ENCODE assay signal across 1 cellular context in genomic region chr15:20340931-20341661, GRCh38.
TF ChIP-seq lines count a peak whose summit lies in the region.

No MANE protein-coding gene starts in this region.

TF ChIP-seq in K562, 482 proteins besides CTCF, POLR2A, EP300 and RAD21 (continued from another document):
- TF ChIP-seq STAT6 (CRISPR knock-in tag; IDR thresholded peaks at IDR 0.05) (no peak), STAT5B (CRISPR knock-in tag; IDR thresholded peaks at IDR 0.05) (no peak), XRCC4 (IDR thresholded peaks at IDR 0.05; ENCODE audit: extremely low read depth, insufficient read depth, insufficient read length) (no peak), E2F3 (CRISPR knock-in tag; IDR thresholded peaks at IDR 0.05) (peak; percentile 54; the same call in 1 of the 2 replicates), GATAD2B (IDR thresholded peaks at IDR 0.05; ENCODE audit: borderline replicate concordance) (no peak), ZNF583 (CRISPR knock-in tag; IDR thresholded peaks at IDR 0.05) (0 out of 2 replicates have a peak, but pooled peaks have one; percentile 37), ELF4 (CRISPR knock-in tag; IDR thresholded peaks at IDR 0.05) (0 out of 2 replicates have a peak, but pooled peaks have one; percentile 50), CBX5 (IDR thresholded peaks at IDR 0.05; ENCODE audit: borderline replicate concordance, low read depth) (no peak), THRA (IDR thresholded peaks at IDR 0.05) (no peak), NR4A1 (CRISPR knock-in tag; IDR thresholded peaks at IDR 0.05) (0 out of 2 replicates have a peak, but pooled peaks have one; percentile 84), NR4A1 (tag; IDR thresholded peaks at IDR 0.05) (no peak), CHD1 (IDR thresholded peaks at IDR 0.05; ENCODE audit: low read length) (no peak), RAD51 (IDR thresholded peaks at IDR 0.05; ENCODE audit: borderline replicate concordance, low read depth) (no peak), SMARCC2 (IDR thresholded peaks at IDR 0.05; ENCODE audit: low read depth) (no peak), BRD4 (IDR thresholded peaks at IDR 0.05) (no peak), STAG1 (CRISPR knock-in tag; IDR thresholded peaks at IDR 0.05; ENCODE audit: borderline replicate concordance) (0 out of 2 replicates have a peak, but pooled peaks have one; percentile 2), NEUROD1 (IDR thresholded peaks at IDR 0.05; ENCODE audit: borderline replicate concordance, low read depth, low read length, partially characterized antibody) (no peak), ZNF740 (CRISPR knock-in tag; IDR thresholded peaks at IDR 0.05) (no peak), ZNF740 (tag; IDR thresholded peaks at IDR 0.05) (no peak), POLR2H (tag; IDR thresholded peaks at IDR 0.05; ENCODE audit: low read depth) (no peak), SNIP1 (IDR thresholded peaks at IDR 0.05; ENCODE audit: low read depth) (no peak), MIER1 (IDR thresholded peaks at IDR 0.05; ENCODE audit: low read depth) (no peak), ATF4 (CRISPR knock-in tag; IDR thresholded peaks at IDR 0.05) (no peak), PCBP1 (IDR thresholded peaks at IDR 0.05; ENCODE audit: low read depth, low read length, poor library complexity, severe bottlenecking) (peak; percentile 72), VEZF1 (CRISPR knock-in tag; IDR thresholded peaks at IDR 0.05) (no peak), SAP30 (IDR thresholded peaks at IDR 0.05; ENCODE audit: borderline replicate concordance, insufficient read depth, low read depth, low read length, poor library complexity, severe bottlenecking) (no peak), ZNF699 (CRISPR knock-in tag; IDR thresholded peaks at IDR 0.05; ENCODE audit: insufficient replicate concordance) (no peak), ETS1 (conservative IDR thresholded peaks at IDR 0.05; ENCODE audit: control insufficient read depth, low read depth, low read length) (0 out of 2 replicates have a peak, but pooled peaks have one; percentile 29), TCF15 (CRISPR knock-in tag; IDR thresholded peaks at IDR 0.05) (no peak), HIVEP1 (CRISPR knock-in tag; IDR thresholded peaks at IDR 0.05) (0 out of 2 replicates have a peak, but pooled peaks have one; percentile 18), HDAC3 (IDR thresholded peaks at IDR 0.05; ENCODE audit: borderline replicate concordance, partially characterized antibody) (no peak), SAFB (IDR thresholded peaks at IDR 0.05; ENCODE audit: borderline replicate concordance, low read depth, low read length) (0 out of 2 replicates have a peak, but pooled peaks have one; percentile 17), PBX2 (CRISPR knock-in tag; IDR thresholded peaks at IDR 0.05; ENCODE audit: low read depth) (peak; percentile 5; the same call in 1 of the 2 replicates), PBX2 (tag; conservative IDR thresholded peaks at IDR 0.05; ENCODE audit: low read depth) (no peak), RBM15 (IDR thresholded peaks at IDR 0.05; ENCODE audit: insufficient read depth, low read length) (no peak), CEBPB (tag; IDR thresholded peaks at IDR 0.05) (no peak), FOXJ2 (tag; IDR thresholded peaks at IDR 0.05) (no peak)
